ENCODE assay signal across 13 cellular contexts in the genomic region with DNA sequence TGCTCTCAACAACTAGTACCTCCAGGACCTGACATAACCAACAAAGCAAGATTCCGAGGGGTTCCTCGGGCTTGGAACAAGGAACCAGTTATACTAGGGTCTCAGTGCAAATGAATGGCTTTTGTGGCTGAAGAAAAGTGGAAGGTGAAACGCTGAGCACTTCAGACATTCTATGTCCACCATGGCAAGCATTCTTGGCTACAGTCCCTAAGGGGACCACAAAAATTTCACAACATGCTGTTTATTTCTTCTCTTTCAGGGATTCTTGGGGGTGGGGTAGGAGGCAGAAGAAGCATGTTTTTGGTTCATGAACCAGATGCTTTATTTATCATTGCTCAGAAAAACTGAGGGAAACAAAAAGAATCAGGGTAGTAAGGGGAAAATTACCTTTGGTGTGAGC.
"Had no signal": no experiment of that assay in that cellular context is flagged by ENCODE, and none has a peak within 500 bp of the region (broad histone marks: within the 10 kb centered on the region; RNA-seq: fewer than 3 reads in every experiment).

No MANE protein-coding gene starts in this region.

- H3K4me3 ChIP-seq: gastrocnemius medialis, thyroid gland, uterus had no signal

- H3K27me3 ChIP-seq: gastrocnemius medialis, thyroid gland, uterus had no signal

- H3K27ac ChIP-seq: gastrocnemius medialis, parathyroid adenoma, thyroid gland, uterus, VCaP had no signal

- H3K4me1 ChIP-seq: gastrocnemius medialis, parathyroid adenoma, thyroid gland, uterus had no signal

- H3K9ac ChIP-seq: parathyroid adenoma had no signal

- ATAC-seq: gastrocnemius medialis; left colon; stimulated activated memory B cell treated with anti-CD40 and anti-IgM and Interleukin-4, amounts not matched to agents 10 μg/mL and 1 μg/mL and 100 μg/mL, for 72 hours had no signal

- H2AFZ ChIP-seq: parathyroid adenoma had no signal

- H3K9me3 ChIP-seq: gastrocnemius medialis, thyroid gland, uterus had no signal

- DNase-seq: activated CD4-positive, alpha-beta T cell treated with anti-CD3 and anti-CD28 coated beads, Interleukin-2, amount 50 U/mL, for 48 hours; activated naive CD4-positive, alpha-beta T cell treated with anti-CD3 and anti-CD28 coated beads, Interleukin-2, amount 10 ng/mL, durations not matched to agents 7 days and 5 days; effector CD8-positive, alpha-beta T cell; gastrocnemius medialis; left colon; naive B cell; stimulated activated CD4-positive, alpha-beta T cell treated with anti-CD3 and anti-CD28 coated beads, Interleukin-2, amount 100 ng/mL, for 48 hours; thyroid gland; uterus had no signal

- H3K36me3 ChIP-seq: gastrocnemius medialis, thyroid gland, uterus had no signal

- FAIRE-seq: islet of Langerhans had no signal
